ENCODE assay signal across 10 cellular contexts in genomic region chr3:181727122-181728036, GRCh38. TPM values are rescaled to one million over a fixed set of nuclear protein-coding genes. Genes with fewer than 3 reads are reported as not detected.
DNase-seq lines count a peak whose midpoint lies in the region; ATAC-seq and TF ChIP-seq lines count a peak whose summit lies in the region.
"Had no signal": no experiment of that assay in that cellular context is flagged by ENCODE, and none has a peak within 500 bp of the region (broad histone marks: within the 10 kb centered on the region; RNA-seq: fewer than 3 reads in every experiment).

No MANE protein-coding gene starts in this region.

- H3K79me2 ChIP-seq in H9 (ENCODE audit: insufficient read depth, low read length) (no peaks in the 10 kb centered on the region), smooth muscle cell (ENCODE audit: low read depth) (no peaks in the 10 kb centered on the region)

- H2BK120ac ChIP-seq in H9 (ENCODE audit: low read depth, low read length, poor library complexity, severe bottlenecking): no peak overlapping the region

- POLR2A ChIA-PET in activated CD4-positive, alpha-beta memory T cell treated with anti-CD3 and anti-CD28 coated beads, Interleukin-2, amount 10 ng/mL, durations not matched to agents 7 days and 5 days (lab: Charles Lee): no interaction called here

- no peaks in the 10 kb centered on the region for H3K79me1 ChIP-seq in H9 (ENCODE audit: insufficient read depth, low read depth, low read length, poor library complexity, severe bottlenecking)

- H2BK5ac ChIP-seq in H9 (ENCODE audit: insufficient read length, low read length): no peak overlapping the region

- H3K4ac ChIP-seq in H9 (ENCODE audit: low read depth, low read length): no peak overlapping the region

- H3K23ac ChIP-seq in H9 (ENCODE audit: insufficient read length, low read depth, low read length): no peak overlapping the region

- H3K4me3 Mint-ChIP-seq in H9: peak overlapping the region; percentile 71 to 85
- H3K4me3 Mint-ChIP-seq in activated CD4-positive, alpha-beta memory T cell treated with anti-CD3 and anti-CD28 coated beads, Interleukin-2, amount 10 ng/mL, durations not matched to agents 7 days and 5 days: peak overlapping the region; percentile 21

- H3K9ac ChIP-seq in H9 (ENCODE audit: extremely low read depth, insufficient read length, low read length) (peak overlapping the region; percentile 4), iPS-20b (ENCODE audit: low read depth, low read length) (peak overlapping the region; percentile 57; the same call in 1 of the 2 replicates), smooth muscle cell (ENCODE audit: low read depth) (no peak overlapping the region)

- H3K4me2 ChIP-seq in H9 (ENCODE audit: insufficient read depth, insufficient read length, low read length) (peak overlapping the region; percentile 97), smooth muscle cell (peak overlapping the region; percentile 82)

- TF ChIP-seq CTCF in H9 (conservative IDR thresholded peaks at IDR 0.05) (no peak), smooth muscle cell (IDR thresholded peaks at IDR 0.05; ENCODE audit: borderline replicate concordance, insufficient read depth, poor library complexity, severe bottlenecking) (no peak)

- H3K4me3 ChIP-seq in iPS-20b (ENCODE audit: low read length) (peak overlapping the region; percentile 64), smooth muscle cell (peak overlapping the region; percentile 44)

- H4K20me1 ChIP-seq in H9 (ENCODE audit: control insufficient read depth, insufficient read depth, insufficient read length) (no peaks in the 10 kb centered on the region), smooth muscle cell (ENCODE audit: low read depth) (no peaks in the 10 kb centered on the region)

- no peak overlapping the region for H2BK12ac ChIP-seq in H9 (ENCODE audit: insufficient read length, low read depth, low read length)

- no peak overlapping the region for H4K5ac ChIP-seq in H9 (ENCODE audit: insufficient read length, low read depth, low read length)

- no peaks in the 10 kb centered on the region for H3F3A ChIP-seq in smooth muscle cell (ENCODE audit: low read depth)

- H4K91ac ChIP-seq in H9 (ENCODE audit: insufficient read length, low read depth, low read length): no peak overlapping the region

- H3K18ac ChIP-seq in H9 (ENCODE audit: insufficient read length, low read depth, low read length): no peak overlapping the region

- H3K4me1 ChIP-seq in H9 (ENCODE audit: insufficient read depth, low read length) (peaks cover 31% of the 10 kb centered on the region), iPS-20b (ENCODE audit: insufficient read depth, low read length) (peaks cover 64% of the 10 kb centered on the region; the same call in 1 of the 2 replicates), smooth muscle cell (ENCODE audit: low read depth) (peaks cover 67% of the 10 kb centered on the region)

- peaks cover 0 to 18% (median 16%) of the 10 kb centered on the region in 3 experiments; a peak in 4 of 7 replicates for H3K36me3 Mint-ChIP-seq in H9 (ENCODE audit: insufficient read depth in 1 of 3, low read depth in 3 of 3)
- peaks cover 18% of the 10 kb centered on the region for H3K36me3 Mint-ChIP-seq in activated CD4-positive, alpha-beta memory T cell treated with anti-CD3 and anti-CD28 coated beads, Interleukin-2, amount 10 ng/mL, durations not matched to agents 7 days and 5 days (ENCODE audit: low read depth)

- ATAC-seq in GM21381 (IDR thresholded peaks at IDR 0.05; ENCODE audit: unreplicated experiment) (no peak), HG02678 (IDR thresholded peaks at IDR 0.05; ENCODE audit: unreplicated experiment) (no peak), HG03432 (IDR thresholded peaks at IDR 0.05; ENCODE audit: unreplicated experiment) (no peak)

- no CpG with 5 or more reads among the region's 39 CpGs for WGBS in H9 (ENCODE audit: extremely low coverage, insufficient read length, low lambda C conversion rate)
- 2% methylated on average over 35 of the region's 39 CpGs for WGBS in smooth muscle cell (ENCODE audit: low lambda C conversion rate)

- H3K9me3 ChIP-seq in H9 (ENCODE audit: control insufficient read depth, low read depth, low read length) (no peaks in the 10 kb centered on the region), iPS-20b (ENCODE audit: insufficient read depth, low read depth, low read length) (no peaks in the 10 kb centered on the region), smooth muscle cell (replicated peaks; ENCODE audit: low read depth) (no peaks in the 10 kb centered on the region)
- H3K9me3 ChIP-seq: ascending aorta had no signal

- H3K27me3 ChIP-seq in H9 (ENCODE audit: insufficient read depth, low read length): peaks cover 9% of the 10 kb centered on the region; the same call in 1 of the 2 replicates
- peaks cover 74% of the 10 kb centered on the region for H3K27me3 ChIP-seq in iPS-20b (ENCODE audit: insufficient read depth, low read length)
- peaks cover 98% of the 10 kb centered on the region for H3K27me3 ChIP-seq in smooth muscle cell (ENCODE audit: low read depth)

- DNase-seq in H9 (peak; percentile 69), smooth muscle cell (lab: John Stamatoyannopoulos, UW; ENCODE audit: unreplicated experiment) (no peak), OCI-M1 (lab: John Stamatoyannopoulos, UW) (no peak)
- DNase-seq in activated CD4-positive, alpha-beta memory T cell treated with anti-CD3 and anti-CD28 coated beads, Interleukin-2, amount 10 ng/mL, durations not matched to agents 7 days and 5 days: no peak
- DNase-seq: NCI-H1694 had no signal

- no peaks in the 10 kb centered on the region; a peak in 1 of 5 replicates for H3K9me3 Mint-ChIP-seq in H9
- H3K9me3 Mint-ChIP-seq in activated CD4-positive, alpha-beta memory T cell treated with anti-CD3 and anti-CD28 coated beads, Interleukin-2, amount 10 ng/mL, durations not matched to agents 7 days and 5 days: peaks cover 3% of the 10 kb centered on the region

- peaks cover 77 to 88% of the 10 kb centered on the region in 2 experiments for H3K4me1 Mint-ChIP-seq in H9
- peaks cover 3% of the 10 kb centered on the region for H3K4me1 Mint-ChIP-seq in activated CD4-positive, alpha-beta memory T cell treated with anti-CD3 and anti-CD28 coated beads, Interleukin-2, amount 10 ng/mL, durations not matched to agents 7 days and 5 days

- no peak overlapping the region for H3K56ac ChIP-seq in H9 (ENCODE audit: insufficient read length, low read depth, low read length)

- peak overlapping the region in 2 of 3 experiments; percentile 74 to 90; a peak in 5 of 7 replicates for H3K27ac Mint-ChIP-seq in H9
- H3K27ac Mint-ChIP-seq in activated CD4-positive, alpha-beta memory T cell treated with anti-CD3 and anti-CD28 coated beads, Interleukin-2, amount 10 ng/mL, durations not matched to agents 7 days and 5 days: no peak overlapping the region

- no peak overlapping the region for H2AK5ac ChIP-seq in H9 (ENCODE audit: insufficient read length, low read length)

- no peak overlapping the region for H2BK15ac ChIP-seq in H9 (ENCODE audit: low read depth, low read length)

- H2BK20ac ChIP-seq in H9 (ENCODE audit: low read depth, low read length, poor library complexity, severe bottlenecking): no peak overlapping the region

- H3K27ac ChIP-seq in H9 (ENCODE audit: insufficient read length, low read depth, low read length) (no peak overlapping the region), iPS-20b (ENCODE audit: low read length) (no peak overlapping the region), smooth muscle cell (ENCODE audit: low read depth) (no peak overlapping the region)
- H3K27ac ChIP-seq: ascending aorta had no signal

- H3K14ac ChIP-seq in H9 (ENCODE audit: insufficient read depth, low read length): no peak overlapping the region

- H4K8ac ChIP-seq in H9 (replicated peaks; ENCODE audit: insufficient read length, low read depth, low read length): no peak overlapping the region

- CTCF ChIA-PET in activated CD4-positive, alpha-beta memory T cell treated with anti-CD3 and anti-CD28 coated beads, Interleukin-2, amount 10 ng/mL, durations not matched to agents 7 days and 5 days (lab: Charles Lee): interaction anchor here (0.6 to 2.9 kb wide), 8 partner anchors 14 to 1932 kb away, joined by 3 to 17 read pairs (median 4); no protein-coding TSS in a partner anchor

- H3K36me3 ChIP-seq in iPS-20b (ENCODE audit: insufficient read depth, low read depth, low read length) (no peaks in the 10 kb centered on the region; the same call in 1 of the 2 replicates), smooth muscle cell (ENCODE audit: low read depth) (no peaks in the 10 kb centered on the region)
- H3K36me3 ChIP-seq: ascending aorta had no signal

- H3K23me2 ChIP-seq in H9 (ENCODE audit: insufficient read length, low read depth, low read length, poor library complexity, severe bottlenecking): peaks cover 32% of the 10 kb centered on the region

- H3K27me3 Mint-ChIP-seq in H9 (ENCODE audit: low read depth): peaks cover 2% of the 10 kb centered on the region
- peaks cover 81% of the 10 kb centered on the region for H3K27me3 Mint-ChIP-seq in activated CD4-positive, alpha-beta memory T cell treated with anti-CD3 and anti-CD28 coated beads, Interleukin-2, amount 10 ng/mL, durations not matched to agents 7 days and 5 days

- H2AFZ ChIP-seq in H9 (ENCODE audit: low read length) (no peak overlapping the region), smooth muscle cell (ENCODE audit: low read depth) (no peak overlapping the region)

- H3T11ph ChIP-seq in H9 (ENCODE audit: low read length): no peak overlapping the region

RNA-seq across cellular contexts. Expression of gene SOX2, which starts 15.7 kb away (rescaled TPM):
- 307 and 316 TPM in 2 replicates for total RNA-seq in H9 (2021)
- total RNA-seq in activated CD4-positive, alpha-beta memory T cell treated with anti-CD3 and anti-CD28 coated beads, Interleukin-2, amount 10 ng/mL, durations not matched to agents 7 days and 5 days: not detected
- total RNA-seq in smooth muscle cell: not detected in 2 replicates
- polyA plus RNA-seq in smooth muscle cell: not detected in 2 replicates

Comparison
In these comparisons a context has a peak if more than half of its experiments do, and no peak if none do; other contexts are left out.
1. RNA of gene SOX2, which starts 15.7 kb away (total RNA-seq): 307 to 316 TPM in H9; not detected in activated CD4-positive, alpha-beta memory T cell treated with anti-CD3 and anti-CD28 coated beads, Interleukin-2, amount 10 ng/mL, durations not matched to agents 7 days and 5 days and not detected in smooth muscle cell; every median in the first group is over 100 times any median in the second.